ENCODE assay signal across 8 cellular contexts in genomic region chr11:65506770-65507485, GRCh38. TPM values are rescaled to one million over a fixed set of nuclear protein-coding genes. Genes with fewer than 3 reads are reported as not detected.
DNase-seq lines count a peak whose midpoint lies in the region; ATAC-seq and TF ChIP-seq lines count a peak whose summit lies in the region.

No MANE protein-coding gene starts in this region.

- no peak for TF ChIP-seq CTCF in brain microvascular endothelial cell (IDR thresholded peaks at IDR 0.05; ENCODE audit: low read depth, low read length, missing control alignments)
- no peak for TF ChIP-seq CTCF in left lung (IDR thresholded peaks at IDR 0.05)

- intact Hi-C loops in left lung (cut with DNase I): loop anchor here in 1 of 2 donors (5.0 kb wide), 1 partner anchor 90 kb away; no protein-coding TSS in a partner anchor

- H3K4me3 ChIP-seq in brain microvascular endothelial cell (ENCODE audit: low read depth, low read length): peak overlapping the region; percentile 99
- H3K4me3 ChIP-seq in left lung: peak overlapping the region in 1 of 2 donors; percentile 50
- peak overlapping the region; percentile 37 to 100 (median 98) for H3K4me3 ChIP-seq in subcutaneous abdominal adipose tissue (ENCODE audit: low read depth in 1 of 5, low read length in 5 of 5)

- peak overlapping the region; percentile 93 for H3K27ac ChIP-seq in brain microvascular endothelial cell
- H3K27ac ChIP-seq in left lung: peak overlapping the region; percentile 98 to 99
- H3K27ac ChIP-seq in subcutaneous abdominal adipose tissue (ENCODE audit: low read depth, low read length): peak overlapping the region; percentile 99

- peaks cover 45% of the 10 kb centered on the region for H3K36me3 ChIP-seq in brain microvascular endothelial cell (replicated peaks)
- peaks cover 0 to 50% of the 10 kb centered on the region in 2 donors for H3K36me3 ChIP-seq in left lung
- peaks cover 38 to 49% (median 43%) of the 10 kb centered on the region in 5 donors for H3K36me3 ChIP-seq in subcutaneous abdominal adipose tissue (ENCODE audit: control insufficient read depth in 5 of 5, insufficient read depth in 5 of 5, low read length in 5 of 5)

- peak overlapping the region in 4 of 5 donors; percentile 21 to 100 (median 48) for H3K9ac ChIP-seq in subcutaneous abdominal adipose tissue (ENCODE audit: low read length in 5 of 5)

- H3K4me1 ChIP-seq in left lung (peaks cover 3 to 57% of the 10 kb centered on the region in 2 donors), subcutaneous abdominal adipose tissue (ENCODE audit: control insufficient read depth in 5 of 5, insufficient read depth in 5 of 5, low read length in 5 of 5) (peaks cover 5 to 57% (median 41%) of the 10 kb centered on the region in 5 donors)

- H3K27me3 ChIP-seq in brain microvascular endothelial cell (replicated peaks): no peaks in the 10 kb centered on the region
- no peaks in the 10 kb centered on the region for H3K27me3 ChIP-seq in left lung
- no peaks in the 10 kb centered on the region for H3K27me3 ChIP-seq in subcutaneous abdominal adipose tissue (ENCODE audit: control insufficient read depth in 5 of 5, insufficient read depth in 4 of 5, low read length in 5 of 5)

- in situ Hi-C loops in brain microvascular endothelial cell (cut with HindIII; ENCODE audit: low pct_ligation_motif_present, low sequenced_read_pairs): no loop called here

- DNase-seq in C1 segment of cervical spinal cord (lab: John Stamatoyannopoulos, UW) (peak in 11 of 14 donors; percentile 20 to 87 (median 71)), RPMI8226 (peak; percentile 79), brain microvascular endothelial cell (peak; percentile 87), left lung (no peak)

- no peaks in the 10 kb centered on the region for H3K9me3 ChIP-seq in left lung
- H3K9me3 ChIP-seq in subcutaneous abdominal adipose tissue (ENCODE audit: control insufficient read depth in 5 of 5, low read length in 5 of 5): no peaks in the 10 kb centered on the region

- peak; percentile 41 for ATAC-seq in GM18907 (IDR thresholded peaks at IDR 0.05; ENCODE audit: unreplicated experiment)
- peak; percentile 17 for ATAC-seq in HG03108 (IDR thresholded peaks at IDR 0.05; ENCODE audit: unreplicated experiment)
- ATAC-seq in left lung: peak; percentile 43
- no peak for ATAC-seq in HG02840 (IDR thresholded peaks at IDR 0.05; ENCODE audit: low FRiP score, unreplicated experiment)

RNA-seq across cellular contexts. Expression of gene MALAT1, which starts 8.1 kb away (rescaled TPM):
- total RNA-seq in left lung: over 10,000 TPM; 12,400 to 15,875 TPM

RNA-seq across cellular contexts. Expression of gene SCYL1, which starts 18.0 kb away (rescaled TPM):
- total RNA-seq in left lung: 10 to 100 TPM; 81.2 to 82.5 TPM

RNA-seq across cellular contexts. Expression of gene LTBP3, which starts 51.2 kb away (rescaled TPM):
- 100 to 1,000 TPM in 1 of 2 donors, 10 to 100 TPM in 1; 70.8 to 157 TPM for total RNA-seq in left lung

Comparison
In these comparisons a context has a peak if more than half of its experiments do, and no peak if none do; other contexts are left out.
1. DNase-seq: peak in C1 segment of cervical spinal cord (11 of 14), RPMI8226 (single experiment) and brain microvascular endothelial cell (single experiment); none in left lung (0 of 2).
2. Peak in every context shown above with its lines, with median percentiles within 50 percentile points of each other: H3K27ac ChIP-seq.